In the genomic region with DNA sequence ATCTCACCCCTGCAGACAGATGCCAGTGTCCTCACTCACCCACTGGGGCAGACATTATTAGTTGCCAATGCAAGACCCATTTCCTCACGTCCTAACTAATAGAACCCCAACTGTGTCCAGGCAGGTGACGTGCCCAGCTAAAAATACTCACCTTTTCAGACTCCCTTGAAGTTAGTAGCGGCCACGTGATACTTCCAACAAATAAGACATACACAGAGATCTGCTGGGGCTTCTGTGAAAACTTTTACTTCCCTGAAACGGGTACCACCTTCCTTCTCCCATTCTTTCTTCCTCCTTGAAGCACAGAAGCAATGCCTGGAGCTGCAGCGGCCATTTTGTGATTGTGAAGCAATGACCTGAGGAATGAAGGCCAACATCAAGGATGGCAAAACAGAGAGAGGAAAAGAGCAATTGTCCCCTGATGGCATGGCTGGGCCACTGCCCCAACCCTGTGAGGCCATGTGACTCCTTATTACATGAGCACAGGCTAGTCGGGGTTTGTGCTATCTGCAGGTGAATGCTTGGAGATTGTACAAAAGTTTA, we compare ENCODE assay signal across 23 cellular contexts.
DNase-seq lines count a peak whose midpoint lies in the region; ATAC-seq, FAIRE-seq and TF ChIP-seq lines count a peak whose summit lies in the region.
"Had no signal": no experiment of that assay in that cellular context is flagged by ENCODE, and none has a peak within 500 bp of the region (broad histone marks: within the 10 kb centered on the region; RNA-seq: fewer than 3 reads in every experiment).

No MANE protein-coding gene starts in this region.

- no peak overlapping the region for H2BK12ac ChIP-seq in H1 (ENCODE audit: low read depth, low read length)

- H3K23me2 ChIP-seq in H1 (ENCODE audit: low read depth, low read length) = peaks cover 15% of the 10 kb centered on the region; the same call in 1 of the 2 replicates

- POLR2A ChIA-PET in H1 (lab: Charles Lee; ENCODE audit: partially characterized antibody) = no interaction called here

- no peak for TF ChIP-seq EP300 in H1 (IDR thresholded peaks at IDR 0.05; ENCODE audit: borderline replicate concordance in 1 of 2, low read depth in 2 of 2, low read length in 2 of 2)

- no peak overlapping the region for H2BK120ac ChIP-seq in H1 (replicated peaks; ENCODE audit: low read depth, low read length)

- no peak overlapping the region for H3K18ac ChIP-seq in H1 (ENCODE audit: extremely low read depth, low read length)

- H3K4ac ChIP-seq in H1 (replicated peaks; ENCODE audit: insufficient read length, low read depth, low read length) = no peak overlapping the region

- TF ChIP-seq POLR2A in H1 (IDR thresholded peaks at IDR 0.05; ENCODE audit: control extremely low read depth in 1 of 2, low read depth in 2 of 2, low read length in 2 of 2) (no peak), vagina (IDR thresholded peaks at IDR 0.05) (no peak)

- no peak for TF ChIP-seq CTCF in RWPE2 (IDR thresholded peaks at IDR 0.05; ENCODE audit: poor library complexity, severe bottlenecking)
- TF ChIP-seq CTCF in H1 (IDR thresholded peaks at IDR 0.05; ENCODE audit: control extremely low read depth in 1 of 3, insufficient read depth in 1 of 3, low read depth in 1 of 3, low read length in 3 of 3) = no peak
- no peak for TF ChIP-seq CTCF in vagina (IDR thresholded peaks at IDR 0.05)

- no peak overlapping the region for H2AFZ ChIP-seq in H1 (ENCODE audit: low read length)

- no peak overlapping the region for H2BK15ac ChIP-seq in H1 (ENCODE audit: low read length)

- H3K9ac ChIP-seq in H1 (replicated peaks in 1 of 4; ENCODE audit: extremely low read depth in 1 of 4, low read depth in 3 of 4, low read length in 3 of 4) = no peak overlapping the region
- H3K9ac ChIP-seq in mucosa of rectum (ENCODE audit: low read depth in 1 of 2, low read length in 2 of 2) = peak overlapping the region; percentile 64 to 94
- H3K9ac ChIP-seq: BLaER1 had no signal

- no peaks in the 10 kb centered on the region for H3K79me2 ChIP-seq in H1 (ENCODE audit: control insufficient read depth in 1 of 2, insufficient read depth in 2 of 2, low read length in 2 of 2)

- ATAC-seq in RWPE2 (ENCODE audit: low read depth) = no peak
- ATAC-seq: gastrocnemius medialis; GM12878; stimulated activated naive B cell treated with anti-CD40 and anti-IgM and Interleukin-4, amounts not matched to agents 10 μg/mL and 1 μg/mL and 100 μg/mL, for 72 hours; WTC11 had no signal

- peak overlapping the region; percentile 2; the same call in 1 of the 2 replicates for H2BK20ac ChIP-seq in H1 (ENCODE audit: low read length)

- WGBS in H1 (ENCODE audit: extremely low coverage in 1 of 2, insufficient coverage in 1 of 2, insufficient read length in 1 of 2, insufficient replicate concordance in 2 of 2, low coverage in 1 of 2, low lambda C conversion rate in 2 of 2, missing lambda C conversion rate in 1 of 2), 2 experiments = 88% methylated on average over 7 of the region's 7 CpGs; no CpG with 5 or more reads in 1 of the 2 experiments

- no peak overlapping the region for H2AK5ac ChIP-seq in H1 (ENCODE audit: low read depth, low read length)

- no peak for TF ChIP-seq RAD21 in H1 (IDR thresholded peaks at IDR 0.05 in 1 of 2, conservative IDR thresholded peaks at IDR 0.05 in 1 of 2; ENCODE audit: low read depth in 2 of 2, low read length in 2 of 2)

- no peak overlapping the region for H4K91ac ChIP-seq in H1 (replicated peaks; ENCODE audit: insufficient read length, low read length)

- H3K27me3 ChIP-seq in RWPE2 (ENCODE audit: insufficient read depth, poor library complexity, severe bottlenecking) (no peaks in the 10 kb centered on the region), H1 (replicated peaks in 1 of 4; ENCODE audit: control insufficient read depth in 3 of 4, extremely low read depth in 1 of 4, insufficient read depth in 3 of 4, low read length in 3 of 4) (no peaks in the 10 kb centered on the region; a peak in 1 of 7 replicates), mucosa of rectum (ENCODE audit: control insufficient read depth in 2 of 2, insufficient read depth in 2 of 2, low read length in 2 of 2) (no peaks in the 10 kb centered on the region), vagina (no peaks in the 10 kb centered on the region)
- H3K27me3 ChIP-seq: BLaER1, gastrocnemius medialis had no signal

- H3K27ac ChIP-seq in RWPE2 (ENCODE audit: poor library complexity, severe bottlenecking) = peak overlapping the region; percentile 90
- H3K27ac ChIP-seq in H1 (ENCODE audit: low read depth, low read length) = no peak overlapping the region
- peak overlapping the region; percentile 94 to 98 for H3K27ac ChIP-seq in mucosa of rectum (ENCODE audit: low read depth in 2 of 2, low read length in 2 of 2)
- H3K27ac ChIP-seq in vagina = no peak overlapping the region
- H3K27ac ChIP-seq: BLaER1, gastrocnemius medialis, skin epidermis had no signal

- CTCF ChIA-PET in H1 (lab: Charles Lee; ENCODE audit: partially characterized antibody) = interaction anchor here (1.3 to 1.5 kb wide), 3 partner anchors 16 to 68 kb away, joined by 3 to 6 read pairs (median 4); no protein-coding TSS in a partner anchor

- H4K5ac ChIP-seq in H1 (ENCODE audit: insufficient read length, low read depth, low read length) = no peak overlapping the region

- H3K14ac ChIP-seq in H1 (ENCODE audit: insufficient read length) = no peak overlapping the region

- H3K4me3 ChIP-seq in RWPE2 (ENCODE audit: severe bottlenecking) (no peak overlapping the region), H1 (ENCODE audit: extremely low read depth in 1 of 4, insufficient read depth in 2 of 4, low read depth in 3 of 4, low read length in 4 of 4) (no peak overlapping the region), mucosa of rectum (ENCODE audit: low read length in 2 of 2) (no peak overlapping the region), vagina (no peak overlapping the region)
- H3K4me3 ChIP-seq: BLaER1, gastrocnemius medialis, GM12878, skin epidermis had no signal

- no peak overlapping the region for H3K23ac ChIP-seq in H1 (ENCODE audit: insufficient read length)

- H3K4me1 ChIP-seq in RWPE2 (ENCODE audit: insufficient read depth, poor library complexity, severe bottlenecking) (peaks cover 40% of the 10 kb centered on the region), H1 (replicated peaks in 1 of 4; ENCODE audit: control insufficient read depth in 3 of 4, insufficient read depth in 4 of 4, low read length in 3 of 4) (peaks cover 3 to 10% (median 6%) of the 10 kb centered on the region in 4 experiments; a peak in 5 of 7 replicates), mucosa of rectum (ENCODE audit: control insufficient read depth in 2 of 2, insufficient read depth in 2 of 2, low read length in 2 of 2) (peaks cover 38 to 43% of the 10 kb centered on the region in 2 donors), vagina (no peaks in the 10 kb centered on the region)
- H3K4me1 ChIP-seq: BLaER1, gastrocnemius medialis had no signal

- intact Hi-C loops in vagina (cut with DNase I) = no loop called here

- H4K8ac ChIP-seq in H1 (ENCODE audit: extremely low read depth, insufficient read depth, low read length) = no peak overlapping the region

- H4K20me1 ChIP-seq in H1 (replicated peaks in 1 of 2; ENCODE audit: control insufficient read depth in 1 of 2, insufficient read depth in 2 of 2, low read length in 2 of 2) = peaks cover 0 to 13% of the 10 kb centered on the region in 2 experiments
- H4K20me1 ChIP-seq: BLaER1 had no signal

- H3K56ac ChIP-seq in H1 (replicated peaks; ENCODE audit: insufficient read length, low read depth, low read length) = no peak overlapping the region

- peaks cover 11% of the 10 kb centered on the region for H3K9me3 ChIP-seq in RWPE2 (ENCODE audit: severe bottlenecking)
- H3K9me3 ChIP-seq in H1 (ENCODE audit: insufficient read depth in 2 of 2, low read depth in 1 of 2, low read length in 1 of 2) = peaks cover 3 to 8% of the 10 kb centered on the region in 2 experiments; a peak in 3 of 4 replicates
- peaks cover 2 to 3% of the 10 kb centered on the region in 2 donors for H3K9me3 ChIP-seq in mucosa of rectum (ENCODE audit: control insufficient read depth in 2 of 2, low read length in 2 of 2)
- H3K9me3 ChIP-seq in vagina = no peaks in the 10 kb centered on the region

- no peaks in the 10 kb centered on the region for H3K36me3 ChIP-seq in RWPE2 (ENCODE audit: low read depth)
- H3K36me3 ChIP-seq in H1 (ENCODE audit: control insufficient read depth in 2 of 4, insufficient read depth in 4 of 4, low read length in 3 of 4) = no peaks in the 10 kb centered on the region
- H3K36me3 ChIP-seq in mucosa of rectum (ENCODE audit: control insufficient read depth in 2 of 2, insufficient read depth in 2 of 2, low read length in 2 of 2) = no peaks in the 10 kb centered on the region
- H3K36me3 ChIP-seq in vagina = no peaks in the 10 kb centered on the region
- H3K36me3 ChIP-seq: BLaER1, gastrocnemius medialis had no signal

- no peak overlapping the region for H2BK5ac ChIP-seq in H1 (ENCODE audit: low read depth, low read length)

- no peak overlapping the region for H3K4me2 ChIP-seq in H1 (ENCODE audit: insufficient read depth in 1 of 2, low read depth in 2 of 2, low read length in 2 of 2)
- H3K4me2 ChIP-seq: BLaER1 had no signal

- DNase-seq in RWPE2 (ENCODE audit: low spot score) (no peak), H1 (ENCODE audit: low read depth in 1 of 2, low spot score in 2 of 2) (no peak), vagina (ENCODE audit: extremely low spot score in 2 of 2) (peak; percentile 52 to 72), DMS79 (lab: John Stamatoyannopoulos, UW) (no peak)
- no peak for DNase-seq in activated CD4-positive, alpha-beta T cell treated with anti-CD3 and anti-CD28 coated beads for 48 hours
- DNase-seq in activated CD4-positive, alpha-beta T cell treated with anti-CD3 and anti-CD28 coated beads, Interleukin-2, amount 50 U/mL, for 1 hour = no peak
- DNase-seq: activated naive CD4-positive, alpha-beta T cell treated with anti-CD3 and anti-CD28 coated beads, Interleukin-2, amount 50 U/mL, for 16 hours; cerebellar nuclear complex; gastrocnemius medialis; HCEC 1CT; mammary epithelial cell; MV-4-11; NCI-H1436 treated with DMSO at 0.1 percent for 48 hours; NCI-H226; NCI-H69; retina; RPMI8226; stimulated activated naive B cell treated with anti-CD40 and anti-IgM and Interleukin-4, amounts not matched to agents 10 μg/mL and 1 μg/mL and 100 μg/mL, for 72 hours had no signal

- FAIRE-seq in H1 (lab: Jason Lieb, UNC) = no peak
- FAIRE-seq: GM12878 had no signal

- H3K79me1 ChIP-seq in H1 (ENCODE audit: low read depth, low read length) = peaks cover 5% of the 10 kb centered on the region

TF ChIP-seq in H1, 55 proteins besides CTCF, POLR2A, EP300 and RAD21 (continues in another document):
- TF ChIP-seq FOSL1 (IDR thresholded peaks at IDR 0.05; ENCODE audit: insufficient read depth, low read depth, low read length) = no peak
- no peak for TF ChIP-seq ZNF274 (IDR thresholded peaks at IDR 0.05; ENCODE audit: borderline replicate concordance, extremely low read depth, low read length)
- TF ChIP-seq BRCA1 (IDR thresholded peaks at IDR 0.05; ENCODE audit: low read depth, low read length) = no peak
- no peak for TF ChIP-seq CHD1 (IDR thresholded peaks at IDR 0.05; ENCODE audit: low read depth, low read length)

Comparison
In these comparisons a context has a peak if more than half of its experiments do, and no peak if none do; other contexts are left out.
1. DNase-seq: peak in vagina (2 of 2); none in RWPE2 (single experiment), H1 (0 of 2), activated CD4-positive, alpha-beta T cell treated with anti-CD3 and anti-CD28 coated beads for 48 hours (single experiment), DMS79 (single experiment) and activated CD4-positive, alpha-beta T cell treated with anti-CD3 and anti-CD28 coated beads, Interleukin-2, amount 50 U/mL, for 1 hour (single experiment).
2. H3K27ac ChIP-seq: peak in RWPE2 (single experiment) and mucosa of rectum (2 of 2); none in H1 (single experiment) and vagina (single experiment).
3. H3K9ac ChIP-seq: peak in mucosa of rectum (2 of 2); none in H1 (0 of 4).